19 cellular contexts compared by ENCODE assay signal in the genomic region with DNA sequence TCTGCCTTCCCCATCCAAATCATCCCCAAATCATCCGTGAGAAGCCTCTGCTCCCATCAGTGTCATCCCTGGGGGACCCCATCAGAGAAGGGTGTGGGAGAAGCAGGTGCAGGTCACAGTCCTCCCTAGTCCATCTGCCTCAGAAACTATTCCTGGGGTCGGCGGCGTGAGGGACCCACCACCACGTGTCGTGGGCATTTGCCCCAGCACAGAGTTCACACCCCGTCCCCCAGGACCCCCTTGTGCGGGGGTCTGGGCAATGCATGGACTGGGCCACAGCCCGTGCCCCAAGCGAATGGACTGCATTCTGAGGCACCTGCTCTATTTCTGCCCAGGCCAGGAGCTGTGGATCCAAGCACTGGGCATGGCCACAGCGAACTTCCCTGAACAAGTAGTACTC. TPM values are rescaled to one million over a fixed set of nuclear protein-coding genes. Genes with fewer than 3 reads are reported as not detected.
"Had no signal": no experiment of that assay in that cellular context is flagged by ENCODE, and none has a peak within 500 bp of the region (broad histone marks: within the 10 kb centered on the region; RNA-seq: fewer than 3 reads in every experiment).

No MANE protein-coding gene starts in this region.

- H3K9me3 Mint-ChIP-seq: IgD-negative memory B cell had no signal

- H3K27me3 Mint-ChIP-seq: IgD-negative memory B cell had no signal

- H3K36me3 Mint-ChIP-seq: IgD-negative memory B cell had no signal

- H3K4me3 Mint-ChIP-seq: IgD-negative memory B cell had no signal

- H3K27ac Mint-ChIP-seq: IgD-negative memory B cell had no signal

- H3K4me1 Mint-ChIP-seq: IgD-negative memory B cell had no signal

- DNase-seq: KBM-7, MV-4-11, NCI-H1048, NCI-H1105, NCI-H1417, NCI-H1436 treated with DMSO at 0.1 percent for 48 hours, NCI-H1694, NCI-H187 treated with DMSO at 0.1 percent for 48 hours, NCI-H2029 treated with DMSO at 0.1 percent for 48 hours, NCI-H2171 treated with DMSO at 0.1 percent for 48 hours, NCI-H2227 treated with DMSO at 0.1 percent for 48 hours, NCI-H524, NCI-H526 treated with DMSO at 0.1 percent for 48 hours, NCI-H748 treated with DMSO at 0.1 percent for 48 hours, Right ventricle myocardium superior, RPMI8226, SIG-M5 had no signal

RNA-seq across cellular contexts. Expression of gene BATF3, which starts 52.6 kb away (rescaled TPM):
- total RNA-seq: HepG2 had no signal
